Comparison of ENCODE assay signal across 15 cellular contexts in the genomic region with DNA sequence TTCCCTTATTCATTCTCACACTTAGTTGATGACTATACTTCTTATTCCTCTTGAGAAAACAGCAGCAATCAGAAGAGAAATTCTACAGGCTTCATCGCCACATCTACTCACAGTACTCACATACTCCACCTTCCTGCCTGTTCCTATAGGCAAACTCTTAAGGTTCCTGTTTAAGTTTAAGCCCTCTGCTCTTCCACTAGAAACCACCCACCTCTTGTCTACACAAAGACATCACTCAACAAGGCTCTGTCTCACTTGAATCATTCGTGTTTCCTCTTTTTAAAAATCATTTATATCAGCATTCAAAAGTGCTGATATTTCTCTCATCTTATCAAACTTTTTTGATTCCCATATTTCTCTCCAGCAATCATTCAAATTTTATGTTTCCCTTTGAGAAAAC.
A peak's percentile ranks its signal among the peaks of the same experiment; 100 is the strongest.
DNase-seq lines count a peak whose midpoint lies in the region; ATAC-seq and TF ChIP-seq lines count a peak whose summit lies in the region.
"Had no signal": no experiment of that assay in that cellular context is flagged by ENCODE, and none has a peak within 500 bp of the region (broad histone marks: within the 10 kb centered on the region; RNA-seq: fewer than 3 reads in every experiment).

No MANE protein-coding gene starts in this region.

- ATAC-seq in naive B cell (ENCODE audit: low read depth in 2 of 2) (peak; percentile 21 to 41), PC-3 (no peak)

- H3K27ac ChIP-seq in OCI-LY3 (ENCODE audit: low read length) (no peak overlapping the region; the same call in 1 of the 2 replicates), PC-3 (ENCODE audit: low read length) (no peak overlapping the region)
- H3K27ac ChIP-seq: BLaER1, HL-60 had no signal

- H3K4me2 ChIP-seq in OCI-LY3 (ENCODE audit: low read length) = peak overlapping the region; percentile 47
- no peak overlapping the region for H3K4me2 ChIP-seq in PC-3 (ENCODE audit: low read length)
- H3K4me2 ChIP-seq: BLaER1 had no signal

- H3K9ac ChIP-seq in OCI-LY3 (ENCODE audit: low read length) = no peak overlapping the region
- H3K9ac ChIP-seq in PC-3 (ENCODE audit: low read length) = no peak overlapping the region
- H3K9ac ChIP-seq: BLaER1 had no signal

- H3K4me1 Mint-ChIP-seq in naive B cell = no peaks in the 10 kb centered on the region

- no peak overlapping the region for H3K4me3 ChIP-seq in OCI-LY3 (ENCODE audit: low read length)
- no peak overlapping the region for H3K4me3 ChIP-seq in PC-3 (ENCODE audit: low read length)
- H3K4me3 ChIP-seq: BLaER1, HAP-1 had no signal

- no peaks in the 10 kb centered on the region for H3K27me3 Mint-ChIP-seq in naive B cell

- H2AFZ ChIP-seq in OCI-LY3 (ENCODE audit: low read depth, low read length) (no peak overlapping the region), PC-3 (ENCODE audit: low read length) (no peak overlapping the region)

- no peaks in the 10 kb centered on the region for H3K9me3 Mint-ChIP-seq in naive B cell

- TF ChIP-seq CTCF in OCI-LY3 (IDR thresholded peaks at IDR 0.05; ENCODE audit: low read depth, low read length) (no peak), PC-3 (conservative IDR thresholded peaks at IDR 0.05; ENCODE audit: low read depth, low read length) (no peak)

- H3K36me3 ChIP-seq in OCI-LY3 (replicated peaks; ENCODE audit: low read depth, low read length) = no peaks in the 10 kb centered on the region
- no peaks in the 10 kb centered on the region for H3K36me3 ChIP-seq in PC-3 (ENCODE audit: low read depth, low read length)
- H3K36me3 ChIP-seq: BLaER1, HAP-1 had no signal

- no peak overlapping the region for H3K4me3 Mint-ChIP-seq in naive B cell
- H3K4me3 Mint-ChIP-seq: CD4-positive, CD25-positive, alpha-beta regulatory T cell had no signal

- H3K9me3 ChIP-seq in OCI-LY3 (ENCODE audit: insufficient read depth, low read length) (no peaks in the 10 kb centered on the region), PC-3 (ENCODE audit: low read length) (no peaks in the 10 kb centered on the region)
- H3K9me3 ChIP-seq: BLaER1, HAP-1 had no signal

- no peaks in the 10 kb centered on the region for H3K36me3 Mint-ChIP-seq in naive B cell
- H3K36me3 Mint-ChIP-seq: CD4-positive, CD25-positive, alpha-beta regulatory T cell had no signal

- peaks cover 14% of the 10 kb centered on the region for H3K4me1 ChIP-seq in OCI-LY3 (ENCODE audit: low read length)
- H3K4me1 ChIP-seq in PC-3 (ENCODE audit: insufficient read depth, low read length) = no peaks in the 10 kb centered on the region
- H3K4me1 ChIP-seq: BLaER1, HAP-1 had no signal

- no peaks in the 10 kb centered on the region for H3K9me2 ChIP-seq in PC-3 (replicated peaks; ENCODE audit: low read length)

- intact Hi-C loops in PC-3 (cut with micrococcal nuclease) = no loop called here

- DNase-seq in NOMO-1 treated with DMSO at 0.1 percent for 48 hours (lab: John Stamatoyannopoulos, UW; ENCODE audit: unreplicated experiment) = peak; percentile 10
- DNase-seq in NOMO-1 treated with dmso at 0.1 percent for 144 hours (lab: John Stamatoyannopoulos, UW; ENCODE audit: unreplicated experiment) = no peak
- no peak for DNase-seq in naive B cell
- DNase-seq in KG1 (lab: John Stamatoyannopoulos, UW) = no peak
- no peak for DNase-seq in NCI-H1092 (lab: John Stamatoyannopoulos, UW)
- DNase-seq in PC-3 = no peak
- DNase-seq: 8988T; AML-193; CD4-positive, CD25-positive, alpha-beta regulatory T cell; DMS53; GF-D8 had no signal

- BruUV-seq in PC-3 (replicated peaks; lab: Mats Ljungman, UMichigan) = no TSS peak

- no peak overlapping the region for H3K27ac Mint-ChIP-seq in naive B cell
- H3K27ac Mint-ChIP-seq: CD4-positive, CD25-positive, alpha-beta regulatory T cell had no signal

- CTCF ChIA-PET in PC-3 (lab: Charles Lee) = no interaction called here

- H3K27me3 ChIP-seq in OCI-LY3 (ENCODE audit: low read depth, low read length) = no peaks in the 10 kb centered on the region
- no peaks in the 10 kb centered on the region for H3K27me3 ChIP-seq in PC-3 (ENCODE audit: low read length)
- H3K27me3 ChIP-seq: BLaER1 had no signal

- H4K20me1 ChIP-seq in OCI-LY3 (ENCODE audit: insufficient read depth, low read length) (no peaks in the 10 kb centered on the region), PC-3 (ENCODE audit: low read length) (no peaks in the 10 kb centered on the region)
- H4K20me1 ChIP-seq: BLaER1 had no signal

- POLR2A ChIA-PET in PC-3 (lab: Charles Lee; ENCODE audit: unreplicated experiment) = no interaction called here

- H3K79me2 ChIP-seq in OCI-LY3 (ENCODE audit: low read length) = no peaks in the 10 kb centered on the region
- H3K79me2 ChIP-seq in PC-3 (ENCODE audit: low read length) = no peaks in the 10 kb centered on the region

- no peaks in the 10 kb centered on the region for H3F3A ChIP-seq in PC-3 (ENCODE audit: low read length, unreplicated experiment)
